10 cellular contexts compared by ENCODE assay signal in the genomic region with DNA sequence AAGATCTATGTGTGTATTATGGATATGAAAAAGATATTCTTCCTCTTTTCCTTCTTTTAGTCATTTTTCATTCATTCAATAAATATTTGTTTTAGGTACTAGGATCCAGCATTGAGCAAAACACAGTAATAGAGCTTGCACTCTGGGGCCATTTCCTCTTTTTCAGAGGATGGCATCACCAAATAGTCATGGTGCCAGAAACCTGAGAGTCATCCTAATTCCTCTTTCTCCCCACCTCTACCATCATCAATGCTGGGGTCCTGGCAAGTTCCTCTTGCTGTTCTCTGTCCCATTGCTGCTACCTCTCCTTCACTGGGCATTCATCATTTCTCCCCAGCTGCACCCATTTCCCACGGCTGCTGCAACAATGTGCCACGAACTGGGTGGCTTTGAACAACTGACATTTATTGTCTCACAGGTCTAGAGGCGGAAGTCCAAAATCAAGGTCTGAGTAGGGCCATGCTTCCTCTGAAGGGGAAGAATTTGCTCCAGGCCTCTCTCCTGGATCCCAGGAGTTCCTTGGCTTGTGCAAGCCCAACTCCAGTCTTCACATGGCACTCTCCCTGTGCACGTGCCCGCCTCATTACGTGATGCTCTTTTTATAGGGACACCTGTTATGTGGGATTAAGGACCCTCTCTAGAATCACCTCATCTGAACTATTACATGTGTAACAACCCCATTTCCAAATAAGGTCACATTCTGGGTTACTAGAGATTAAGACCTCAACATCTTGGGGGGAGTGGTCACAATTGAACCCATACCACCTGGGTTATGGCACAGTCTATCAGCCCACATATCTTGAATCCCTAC. TPM values are rescaled to one million over a fixed set of nuclear protein-coding genes. Genes with fewer than 3 reads are reported as not detected.
A peak's percentile ranks its signal among the peaks of the same experiment; 100 is the strongest.
DNase-seq lines count a peak whose midpoint lies in the region; ATAC-seq and TF ChIP-seq lines count a peak whose summit lies in the region.
"Had no signal": no experiment of that assay in that cellular context is flagged by ENCODE, and none has a peak within 500 bp of the region (broad histone marks: within the 10 kb centered on the region; RNA-seq: fewer than 3 reads in every experiment).

No MANE protein-coding gene starts in this region.

- H3K9me3 ChIP-seq in adipocyte (ENCODE audit: control insufficient read depth, low read length) (no peaks in the 10 kb centered on the region), ovary (no peaks in the 10 kb centered on the region), neural progenitor cell (ENCODE audit: low read depth) (no peaks in the 10 kb centered on the region)

- H2AFZ ChIP-seq in neural progenitor cell (replicated peaks) = no peak overlapping the region

- peaks cover 7% of the 10 kb centered on the region for H3K27me3 Mint-ChIP-seq in neural progenitor cell (ENCODE audit: insufficient read depth, low read depth)

- TF ChIP-seq POLR2A in ovary (IDR thresholded peaks at IDR 0.05) = no peak

- no peaks in the 10 kb centered on the region for H3K27me3 ChIP-seq in adipocyte (replicated peaks; ENCODE audit: control insufficient read depth, insufficient read depth, low read length)
- H3K27me3 ChIP-seq in ovary = no peaks in the 10 kb centered on the region
- peaks cover 30% of the 10 kb centered on the region for H3K27me3 ChIP-seq in neural progenitor cell

- H3K27ac Mint-ChIP-seq in neural progenitor cell = no peak overlapping the region
- H3K27ac Mint-ChIP-seq: activated T-helper 1 cell treated with anti-CD3 and anti-CD28 coated beads, Interleukin-12 subunit alpha, Interleukin-12 subunit beta, Interleukin-2, Interleukin-4 antibody, amounts not matched to agents 30 ng/mL and 10 ng/mL and 1 ng/mL, durations not matched to agents 14 hours and 24 hours and 36 hours had no signal

- H3K36me3 ChIP-seq in adipocyte (ENCODE audit: control insufficient read depth, insufficient read depth, low read length, severe bottlenecking) (no peaks in the 10 kb centered on the region), ovary (no peaks in the 10 kb centered on the region), neural progenitor cell (no peaks in the 10 kb centered on the region)

- H3K9me3 Mint-ChIP-seq in neural progenitor cell = no peaks in the 10 kb centered on the region
- H3K9me3 Mint-ChIP-seq: activated T-helper 1 cell treated with anti-CD3 and anti-CD28 coated beads, Interleukin-12 subunit alpha, Interleukin-12 subunit beta, Interleukin-2, Interleukin-4 antibody, amounts not matched to agents 30 ng/mL and 10 ng/mL and 1 ng/mL, durations not matched to agents 14 hours and 24 hours and 36 hours had no signal

- ATAC-seq in GM18873 (IDR thresholded peaks at IDR 0.05; ENCODE audit: low FRiP score, unreplicated experiment) (peak; percentile 57), HG03045 (IDR thresholded peaks at IDR 0.05; ENCODE audit: unreplicated experiment) (peak; percentile 42), esophagus mucosa (no peak)
- ATAC-seq: Panc1 had no signal

- no peak for TF ChIP-seq EP300 in ovary (IDR thresholded peaks at IDR 0.05)

- WGBS in ovary, 3 donors = 89 to 92% (median 89%) methylated on average over 6 of the region's 6 CpGs

- TF ChIP-seq CTCF in ovary (IDR thresholded peaks at IDR 0.05) (no peak), neural progenitor cell (IDR thresholded peaks at IDR 0.05) (no peak)

- no peaks in the 10 kb centered on the region for H4K20me1 ChIP-seq in neural progenitor cell (ENCODE audit: low read depth)

- H3K4me1 ChIP-seq in adipocyte (ENCODE audit: control insufficient read depth, insufficient read depth, low read length) (peaks cover 14% of the 10 kb centered on the region), ovary (ENCODE audit: insufficient read depth) (peaks cover 3% of the 10 kb centered on the region), neural progenitor cell (no peaks in the 10 kb centered on the region)

- H3K27ac ChIP-seq in ovary = peak overlapping the region; percentile 60 to 77
- H3K27ac ChIP-seq in neural progenitor cell = no peak overlapping the region

- H3K4me1 Mint-ChIP-seq in neural progenitor cell = no peaks in the 10 kb centered on the region

- no peak for DNase-seq in adipocyte (ENCODE audit: low read depth)
- DNase-seq in ovary = no peak
- no peak for DNase-seq in neural progenitor cell (ENCODE audit: low spot score)
- DNase-seq in NCI-H510A treated with DMSO at 0.1 percent for 48 hours (lab: John Stamatoyannopoulos, UW) = no peak
- no peak for DNase-seq in DMS153 treated with DMSO at 0.1 percent for 48 hours (lab: John Stamatoyannopoulos, UW; ENCODE audit: unreplicated experiment)

- no peaks in the 10 kb centered on the region for H3F3A ChIP-seq in neural progenitor cell (ENCODE audit: low read depth)

- no peak overlapping the region for H3K4me2 ChIP-seq in neural progenitor cell

- H3K9ac ChIP-seq in adipocyte (ENCODE audit: low read length) = peak overlapping the region; percentile 11
- no peak overlapping the region for H3K9ac ChIP-seq in neural progenitor cell

- H3K36me3 Mint-ChIP-seq in neural progenitor cell = no peaks in the 10 kb centered on the region

- H3K4me3 ChIP-seq in adipocyte (ENCODE audit: low read length) = peak overlapping the region; percentile 9
- H3K4me3 ChIP-seq in ovary = no peak overlapping the region
- no peak overlapping the region for H3K4me3 ChIP-seq in neural progenitor cell

- intact Hi-C loops in ovary (cut with DNase I) = no loop called here

- H3K4me3 Mint-ChIP-seq in neural progenitor cell = no peak overlapping the region
- H3K4me3 Mint-ChIP-seq: activated T-helper 1 cell treated with anti-CD3 and anti-CD28 coated beads, Interleukin-12 subunit alpha, Interleukin-12 subunit beta, Interleukin-2, Interleukin-4 antibody, amounts not matched to agents 30 ng/mL and 10 ng/mL and 1 ng/mL, durations not matched to agents 14 hours and 24 hours and 36 hours had no signal

- H3K79me2 ChIP-seq in neural progenitor cell (ENCODE audit: low read depth) = no peaks in the 10 kb centered on the region

RNA-seq across cellular contexts. Expression of a gene that starts 9.5 kb away (rescaled TPM):
- total RNA-seq in ovary (10 to 100 TPM; 32.9 to 70.3 (median 49.2) TPM), esophagus mucosa (53.5 TPM), neural progenitor cell (ENCODE audit: low replicate concordance) (35.1 and 46.1 TPM in 2 replicates)
- 100 to 1,000 TPM in 1 of 2 donors, 10 to 100 TPM in 1; 29.3 to 116 TPM for polyA plus RNA-seq in ovary
